ENCODE assay signal across 1 cellular context in genomic region chr1:12615916-12616708, GRCh38.
TF ChIP-seq lines count a peak whose summit lies in the region.

No MANE protein-coding gene starts in this region.

TF ChIP-seq in K562, 482 proteins besides CTCF, POLR2A, EP300 and RAD21 (continued from another document and continues in another):
- TF ChIP-seq ATF3 (IDR thresholded peaks at IDR 0.05) (peak; percentile 71), ATF3 (CRISPR knock-in tag; conservative IDR thresholded peaks at IDR 0.05) (no peak), LARP7 (IDR thresholded peaks at IDR 0.05) (no peak), CREB5 (CRISPR knock-in tag; IDR thresholded peaks at IDR 0.05) (no peak), TEAD4 (IDR thresholded peaks at IDR 0.05; ENCODE audit: low read length) (peak; percentile 36; the same call in 1 of the 2 replicates), TEAD4 (CRISPR knock-in tag; IDR thresholded peaks at IDR 0.05; ENCODE audit: borderline replicate concordance) (no peak), TSHZ1 (CRISPR knock-in tag; IDR thresholded peaks at IDR 0.05) (no peak), ZHX1 (conservative IDR thresholded peaks at IDR 0.05; ENCODE audit: low read length) (no peak), ZBTB8A (IDR thresholded peaks at IDR 0.05; ENCODE audit: partially characterized antibody) (no peak), SRSF9 (IDR thresholded peaks at IDR 0.05; ENCODE audit: borderline replicate concordance, low read depth, low read length) (no peak), POLR2G (IDR thresholded peaks at IDR 0.05; ENCODE audit: low read depth, low read length) (peak; percentile 63), NR2F6 (CRISPR knock-in tag; IDR thresholded peaks at IDR 0.05) (no peak), ZNF212 (CRISPR knock-in tag; IDR thresholded peaks at IDR 0.05) (no peak), ZBTB34 (CRISPR knock-in tag; IDR thresholded peaks at IDR 0.05) (no peak), MLLT1 (IDR thresholded peaks at IDR 0.05) (no peak; a peak in 1 of 4 replicates), SMARCB1 (IDR thresholded peaks at IDR 0.05; ENCODE audit: insufficient read length, low read depth) (peak; percentile 57), POLR2B (IDR thresholded peaks at IDR 0.05; ENCODE audit: low read depth, partially characterized antibody) (peak; percentile 6), ZNF175 (CRISPR knock-in tag; IDR thresholded peaks at IDR 0.05; ENCODE audit: low read depth) (peak; percentile 31; the same call in 1 of the 2 replicates), ATF7 (IDR thresholded peaks at IDR 0.05) (0 out of 2 replicates have a peak, but pooled peaks have one; percentile 37), HDAC8 (tag; IDR thresholded peaks at IDR 0.05) (peak; percentile 38; the same call in 1 of the 2 replicates), SIN3A (IDR thresholded peaks at IDR 0.05; ENCODE audit: borderline replicate concordance in 2 of 2, control insufficient read depth in 1 of 2, low read depth in 2 of 2, low read length in 2 of 2) (peak; percentile 15 to 50; a peak in 1 of 4 replicates), HDAC1 (IDR thresholded peaks at IDR 0.05) (0 out of 4 replicates have a peak, but pooled peaks of 1 of the 2 experiments have one; percentile 42), RBBP5 (IDR thresholded peaks at IDR 0.05; ENCODE audit: borderline replicate concordance, insufficient read depth, low read length, poor library complexity, severe bottlenecking) (no peak), TFAP4 (CRISPR knock-in tag; IDR thresholded peaks at IDR 0.05; ENCODE audit: borderline replicate concordance) (peak; percentile 67; the same call in 1 of the 2 replicates), JUN (IDR thresholded peaks at IDR 0.05; ENCODE audit: borderline replicate concordance, low read depth, low read length) (peak; percentile 30; the same call in 1 of the 2 replicates), JUN (CRISPR knock-in tag; IDR thresholded peaks at IDR 0.05; ENCODE audit: borderline replicate concordance) (no peak), PTTG1 (tag; IDR thresholded peaks at IDR 0.05; ENCODE audit: low read depth) (no peak), ZNF133 (CRISPR knock-in tag; IDR thresholded peaks at IDR 0.05) (no peak), POLR3G (IDR thresholded peaks at IDR 0.05; ENCODE audit: extremely low read depth, insufficient read length, insufficient replicate concordance) (no peak), ZMIZ1 (IDR thresholded peaks at IDR 0.05; ENCODE audit: low read depth in 2 of 2, low read length in 2 of 2) (no peak), ARHGAP35 (IDR thresholded peaks at IDR 0.05; ENCODE audit: partially characterized antibody) (no peak), FOXM1 (IDR thresholded peaks at IDR 0.05; ENCODE audit: low read depth) (no peak), FOXM1 (CRISPR knock-in tag; IDR thresholded peaks at IDR 0.05; ENCODE audit: low read depth) (no peak), TCF15 (CRISPR knock-in tag; IDR thresholded peaks at IDR 0.05) (no peak), SPI1 (IDR thresholded peaks at IDR 0.05; ENCODE audit: borderline replicate concordance, low read depth, low read length) (peak; percentile 46; the same call in 1 of the 2 replicates), ZFP1 (CRISPR knock-in tag; IDR thresholded peaks at IDR 0.05) (0 out of 2 replicates have a peak, but pooled peaks have one; percentile 28), GATA2 (CRISPR knock-in tag; IDR thresholded peaks at IDR 0.05) (0 out of 2 replicates have a peak, but pooled peaks have one; percentile 27), ZFX (CRISPR knock-in tag; IDR thresholded peaks at IDR 0.05) (peak; percentile 58), CHD2 (IDR thresholded peaks at IDR 0.05; ENCODE audit: low read depth, low read length) (no peak), BRD4 (IDR thresholded peaks at IDR 0.05) (no peak), NR2C2 (CRISPR knock-in tag; IDR thresholded peaks at IDR 0.05) (no peak), NR2C2 (tag; IDR thresholded peaks at IDR 0.05) (peak; percentile 28), TAF15 (IDR thresholded peaks at IDR 0.05; ENCODE audit: low read depth, low read length) (no peak), HDAC2 (IDR thresholded peaks at IDR 0.05) (0 out of 2 replicates have a peak, but pooled peaks have one; percentile 31), ELK1 (CRISPR knock-in tag; IDR thresholded peaks at IDR 0.05) (no peak)
